ENCODE assay signal across 1 cellular context in genomic region chrX:74779175-74779574, GRCh38.
TF ChIP-seq lines count a peak whose summit lies in the region.

No MANE protein-coding gene starts in this region.

TF ChIP-seq in GM12878, 131 proteins besides CTCF, POLR2A, EP300 and RAD21 (continued from another document):
- TF ChIP-seq ZBTB33 (IDR thresholded peaks at IDR 0.05) (no peak), CBX3 (IDR thresholded peaks at IDR 0.05; ENCODE audit: borderline replicate concordance, low read depth) (no peak), POLR2AphosphoS5 (IDR thresholded peaks at IDR 0.05; ENCODE audit: low read length) (no peak), CEBPB (IDR thresholded peaks at IDR 0.05; ENCODE audit: borderline replicate concordance in 1 of 2, low read depth in 2 of 2, low read length in 2 of 2) (no peak), RCOR1 (conservative IDR thresholded peaks at IDR 0.05; ENCODE audit: low read depth, low read length) (no peak), NKRF (conservative IDR thresholded peaks at IDR 0.05) (no peak), CHD1 (IDR thresholded peaks at IDR 0.05; ENCODE audit: low read depth, low read length) (no peak), CREB1 (IDR thresholded peaks at IDR 0.05; ENCODE audit: low read depth) (no peak), POU2F2 (IDR thresholded peaks at IDR 0.05; ENCODE audit: borderline replicate concordance, low read depth, low read length) (no peak), ZNF217 (IDR thresholded peaks at IDR 0.05) (no peak), POLR2AphosphoS2 (IDR thresholded peaks at IDR 0.05; ENCODE audit: low read depth, low read length) (no peak), TCF7 (IDR thresholded peaks at IDR 0.05; ENCODE audit: borderline replicate concordance) (peak; percentile 76; the same call in 1 of the 2 replicates), ZNF687 (IDR thresholded peaks at IDR 0.05) (no peak), SMAD5 (IDR thresholded peaks at IDR 0.05; ENCODE audit: low read depth) (no peak), ATF7 (IDR thresholded peaks at IDR 0.05; ENCODE audit: low read depth) (peak; percentile 15; the same call in 1 of the 2 replicates), STAT3 (IDR thresholded peaks at IDR 0.05; ENCODE audit: low read depth, low read length) (no peak), BCL11A (IDR thresholded peaks at IDR 0.05; ENCODE audit: low read depth, low read length) (no peak), ZNF207 (IDR thresholded peaks at IDR 0.05; ENCODE audit: borderline replicate concordance) (no peak), WRNIP1 (IDR thresholded peaks at IDR 0.05; ENCODE audit: borderline replicate concordance, low read depth, low read length) (no peak), SP1 (IDR thresholded peaks at IDR 0.05; ENCODE audit: low read depth, low read length) (no peak)
- TF ChIP-seq, protein P1, sequence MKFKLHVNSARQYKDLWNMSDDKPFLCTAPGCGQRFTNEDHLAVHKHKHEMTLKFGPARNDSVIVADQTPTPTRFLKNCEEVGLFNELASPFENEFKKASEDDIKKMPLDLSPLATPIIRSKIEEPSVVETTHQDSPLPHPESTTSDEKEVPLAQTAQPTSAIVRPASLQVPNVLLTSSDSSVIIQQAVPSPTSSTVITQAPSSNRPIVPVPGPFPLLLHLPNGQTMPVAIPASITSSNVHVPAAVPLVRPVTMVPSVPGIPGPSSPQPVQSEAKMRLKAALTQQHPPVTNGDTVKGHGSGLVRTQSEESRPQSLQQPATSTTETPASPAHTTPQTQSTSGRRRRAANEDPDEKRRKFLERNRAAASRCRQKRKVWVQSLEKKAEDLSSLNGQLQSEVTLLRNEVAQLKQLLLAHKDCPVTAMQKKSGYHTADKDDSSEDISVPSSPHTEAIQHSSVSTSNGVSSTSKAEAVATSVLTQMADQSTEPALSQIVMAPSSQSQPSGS (IDR thresholded peaks at IDR 0.05; ENCODE audit: low read length): peak; percentile 40; the same call in 1 of the 2 replicates
- TF ChIP-seq, protein P2, sequence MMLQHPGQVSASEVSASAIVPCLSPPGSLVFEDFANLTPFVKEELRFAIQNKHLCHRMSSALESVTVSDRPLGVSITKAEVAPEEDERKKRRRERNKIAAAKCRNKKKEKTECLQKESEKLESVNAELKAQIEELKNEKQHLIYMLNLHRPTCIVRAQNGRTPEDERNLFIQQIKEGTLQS (IDR thresholded peaks at IDR 0.05; ENCODE audit: borderline replicate concordance, extremely low read depth, low read depth, low read length): no peak
